ENCODE assay signal across 29 cellular contexts in genomic region chr9:13459071-13459470, GRCh38.
"Had no signal": no experiment of that assay in that cellular context is flagged by ENCODE, and none has a peak within 500 bp of the region (broad histone marks: within the 10 kb centered on the region; RNA-seq: fewer than 3 reads in every experiment).

No MANE protein-coding gene starts in this region.

- DNase-seq: activated CD4-positive, alpha-beta T cell treated with anti-CD3 and anti-CD28 coated beads for 36 hours; activated CD4-positive, alpha-beta T cell treated with anti-CD3 and anti-CD28 coated beads, Interleukin-2, amount 10 ng/mL, durations not matched to agents 7 days and 5 days; activated CD4-positive, alpha-beta T cell treated with anti-CD3 and anti-CD28 coated beads, Interleukin-2, amount 50 U/mL, for 48 hours; activated CD8-positive, alpha-beta T cell treated with anti-CD3 and anti-CD28 coated beads, Interleukin-2, amount 10 ng/mL, durations not matched to agents 7 days and 5 days; activated naive CD4-positive, alpha-beta T cell treated with anti-CD3 and anti-CD28 coated beads, Interleukin-2, amount 10 ng/mL, durations not matched to agents 7 days and 5 days; activated naive CD8-positive, alpha-beta T cell treated with anti-CD3 and anti-CD28 coated beads, Interleukin-2, amount 50 U/mL, for 24 hours; activated T-cell treated with anti-CD3 and anti-CD28 coated beads, Interleukin-2, amount 50 U/mL, for 24 hours; anterior cingulate cortex; MG63; NCI-H1048; NCI-H1436 treated with DMSO at 0.1 percent for 48 hours; NCI-H1694 treated with DMSO at 0.1 percent for 48 hours; NCI-H2029; NCI-H510A; NCI-H526; NCI-H748 treated with DMSO at 0.1 percent for 48 hours; NK-92 treated with Interleukin-12 subunit alpha and Interleukin-12 subunit beta, amount 100 ng/mL, for 24 hours; SHP77 treated with DMSO at 0.1 percent for 48 hours; SK-N-SH had no signal

- H3K27ac ChIP-seq: cardiac muscle cell, SJSA1 had no signal

- H3K27ac Mint-ChIP-seq: activated CD4-positive, alpha-beta T cell treated with anti-CD3 and anti-CD28 coated beads for 36 hours; activated CD4-positive, alpha-beta T cell treated with anti-CD3 and anti-CD28 coated beads, Interleukin-2, amount 10 ng/mL, durations not matched to agents 7 days and 5 days; activated CD8-positive, alpha-beta T cell treated with anti-CD3 and anti-CD28 coated beads, Interleukin-2, amount 10 ng/mL, durations not matched to agents 7 days and 5 days; activated naive CD4-positive, alpha-beta T cell treated with anti-CD3 and anti-CD28 coated beads, Interleukin-2, amount 10 ng/mL, durations not matched to agents 7 days and 5 days; activated naive CD8-positive, alpha-beta T cell; activated naive CD8-positive, alpha-beta T cell treated with anti-CD3 and anti-CD28 coated beads, Interleukin-2, amount 50 U/mL, for 24 hours; activated T-cell treated with anti-CD3 and anti-CD28 coated beads, Interleukin-2, amount 50 U/mL, for 24 hours; activated T-helper 1 cell treated with anti-CD3 and anti-CD28 coated beads, Interleukin-12 subunit alpha, Interleukin-12 subunit beta, Interleukin-2, Interleukin-4 antibody, amounts not matched to agents 30 ng/mL and 10 ng/mL and 1 ng/mL, durations not matched to agents 14 hours and 24 hours and 36 hours; brain; T-helper 1 cell treated with Interleukin-12 subunit alpha and Interleukin-12 subunit beta and Interleukin-4 antibody, amounts not matched to agents 30 μg/mL and 1 μg/mL, for 36 hours; T-helper 2 cell treated with Interferon-gamma antibody and Interleukin-4, amounts not matched to agents 5 μg/mL and 100 μg/mL, for 36 hours; WTC11 had no signal

- H3K4me1 Mint-ChIP-seq: activated CD4-positive, alpha-beta T cell treated with anti-CD3 and anti-CD28 coated beads for 36 hours; activated CD4-positive, alpha-beta T cell treated with anti-CD3 and anti-CD28 coated beads, Interleukin-2, amount 10 ng/mL, durations not matched to agents 7 days and 5 days; activated naive CD4-positive, alpha-beta T cell treated with anti-CD3 and anti-CD28 coated beads, Interleukin-2, amount 10 ng/mL, durations not matched to agents 7 days and 5 days; activated naive CD8-positive, alpha-beta T cell treated with anti-CD3 and anti-CD28 coated beads, Interleukin-2, amount 50 U/mL, for 24 hours; brain; central memory CD8-positive, alpha-beta T cell; WTC11 had no signal

- H3K4me3 ChIP-seq: cardiac muscle cell, MG63, SJSA1 had no signal

- H3K9me3 ChIP-seq: MG63, SJSA1, SK-N-SH had no signal

- H3K36me3 ChIP-seq: cardiac muscle cell, MG63, SJSA1 had no signal

- H3K36me3 Mint-ChIP-seq: activated naive CD4-positive, alpha-beta T cell treated with anti-CD3 and anti-CD28 coated beads, Interleukin-2, amount 10 ng/mL, durations not matched to agents 7 days and 5 days; activated naive CD8-positive, alpha-beta T cell; brain; WTC11 had no signal

- H3K4me3 Mint-ChIP-seq: activated CD4-positive, alpha-beta T cell treated with anti-CD3 and anti-CD28 coated beads for 36 hours; activated CD4-positive, alpha-beta T cell treated with anti-CD3 and anti-CD28 coated beads, Interleukin-2, amount 10 ng/mL, durations not matched to agents 7 days and 5 days; activated CD8-positive, alpha-beta T cell treated with anti-CD3 and anti-CD28 coated beads, Interleukin-2, amount 10 ng/mL, durations not matched to agents 7 days and 5 days; activated naive CD4-positive, alpha-beta T cell treated with anti-CD3 and anti-CD28 coated beads, Interleukin-2, amount 10 ng/mL, durations not matched to agents 7 days and 5 days; activated naive CD8-positive, alpha-beta T cell; activated naive CD8-positive, alpha-beta T cell treated with anti-CD3 and anti-CD28 coated beads, Interleukin-2, amount 50 U/mL, for 24 hours; activated T-cell treated with anti-CD3 and anti-CD28 coated beads, Interleukin-2, amount 50 U/mL, for 24 hours; activated T-helper 1 cell treated with anti-CD3 and anti-CD28 coated beads, Interleukin-12 subunit alpha, Interleukin-12 subunit beta, Interleukin-2, Interleukin-4 antibody, amounts not matched to agents 30 ng/mL and 10 ng/mL and 1 ng/mL, durations not matched to agents 14 hours and 24 hours and 36 hours; brain; central memory CD8-positive, alpha-beta T cell; T-helper 1 cell treated with Interleukin-12 subunit alpha and Interleukin-12 subunit beta and Interleukin-4 antibody, amounts not matched to agents 30 μg/mL and 1 μg/mL, for 36 hours; T-helper 2 cell treated with Interferon-gamma antibody and Interleukin-4, amounts not matched to agents 5 μg/mL and 100 μg/mL, for 36 hours; WTC11 had no signal

- H3K4me1 ChIP-seq: SJSA1 had no signal

- H3K9me3 Mint-ChIP-seq: brain; T-helper 1 cell treated with Interleukin-12 subunit alpha and Interleukin-12 subunit beta and Interleukin-4 antibody, amounts not matched to agents 30 μg/mL and 1 μg/mL, for 36 hours had no signal

- H3K27me3 Mint-ChIP-seq: activated CD4-positive, alpha-beta T cell treated with anti-CD3 and anti-CD28 coated beads for 36 hours; activated CD4-positive, alpha-beta T cell treated with anti-CD3 and anti-CD28 coated beads, Interleukin-2, amount 10 ng/mL, durations not matched to agents 7 days and 5 days; activated naive CD4-positive, alpha-beta T cell treated with anti-CD3 and anti-CD28 coated beads, Interleukin-2, amount 10 ng/mL, durations not matched to agents 7 days and 5 days; activated naive CD8-positive, alpha-beta T cell; activated naive CD8-positive, alpha-beta T cell treated with anti-CD3 and anti-CD28 coated beads, Interleukin-2, amount 50 U/mL, for 24 hours; activated T-cell treated with anti-CD3 and anti-CD28 coated beads, Interleukin-2, amount 50 U/mL, for 24 hours; brain; central memory CD8-positive, alpha-beta T cell had no signal

- ATAC-seq: activated CD4-positive, alpha-beta T cell treated with anti-CD3 and anti-CD28 coated beads for 36 hours; activated CD4-positive, CD25-positive, alpha-beta regulatory T cell treated with anti-CD3 and anti-CD28 coated beads, Interleukin-2, amount 50 U/mL, for 24 hours; activated CD8-positive, alpha-beta T cell treated with anti-CD3 and anti-CD28 coated beads, Interleukin-2, amount 10 ng/mL, durations not matched to agents 7 days and 5 days; activated naive CD8-positive, alpha-beta T cell treated with anti-CD3 and anti-CD28 coated beads, Interleukin-2, amount 50 U/mL, for 24 hours; WTC11 had no signal

- H3K27me3 ChIP-seq: cardiac muscle cell, MG63, SJSA1 had no signal
